ENCODE assay signal across 14 cellular contexts in genomic region chr9:127318651-127319167, GRCh38. TPM values are rescaled to one million over a fixed set of nuclear protein-coding genes. Genes with fewer than 3 reads are reported as not detected.
DNase-seq lines count a peak whose midpoint lies in the region; ATAC-seq and TF ChIP-seq lines count a peak whose summit lies in the region.
"Had no signal": no experiment of that assay in that cellular context is flagged by ENCODE, and none has a peak within 500 bp of the region (broad histone marks: within the 10 kb centered on the region; RNA-seq: fewer than 3 reads in every experiment).

No MANE protein-coding gene starts in this region.

- DNase-seq in AG10803 (ENCODE audit: low read depth) (peak; percentile 59), NCI-H226 (peak; percentile 58), epithelial cell of proximal tubule (ENCODE audit: low read depth) (peak; percentile 6), myocyte (ENCODE audit: low read depth) (peak; percentile 86), sciatic nerve (ENCODE audit: low spot score) (no peak)
- DNase-seq: activated T-cell treated with anti-CD3 and anti-CD28 coated beads for 4 hours, amygdala, BE2C, GOT3, NCI-H2107 had no signal

- intact Hi-C loops in sciatic nerve (cut with DNase I) = no loop called here

- TF ChIP-seq CTCF in AG10803 (conservative IDR thresholded peaks at IDR 0.05; ENCODE audit: low read length) (no peak), epithelial cell of proximal tubule (conservative IDR thresholded peaks at IDR 0.05; ENCODE audit: low read depth, low read length) (no peak)

- ATAC-seq in GM21447 (IDR thresholded peaks at IDR 0.05; ENCODE audit: unreplicated experiment) (no peak), HG02852 (IDR thresholded peaks at IDR 0.05; ENCODE audit: unreplicated experiment) (no peak), GM18907 (IDR thresholded peaks at IDR 0.05; ENCODE audit: unreplicated experiment) (no peak), sciatic nerve (no peak)
- ATAC-seq: K562 had no signal

- H3K4me3 ChIP-seq in AG10803 (ENCODE audit: low read length) (no peak overlapping the region), epithelial cell of proximal tubule (ENCODE audit: low read depth, low read length) (no peak overlapping the region)
- H3K4me3 ChIP-seq: K562 had no signal

RNA-seq across cellular contexts. Expression of gene GARNL3, which starts 54.1 kb away (rescaled TPM):
- total RNA-seq in epithelial cell of proximal tubule (2.2 and 10.4 TPM in 2 replicates), myocyte (2.6 and 4.1 TPM in 2 replicates), sciatic nerve (33.7 TPM)
- 2.9 TPM for polyA plus RNA-seq in myocyte (2012)
